Comparison of ENCODE assay signal across 8 cellular contexts in genomic region chr1:52032124-52032784, GRCh38. TPM values are rescaled to one million over a fixed set of nuclear protein-coding genes. Genes with fewer than 3 reads are reported as not detected.
A peak's percentile ranks its signal among the peaks of the same experiment; 100 is the strongest.
DNase-seq lines count a peak whose midpoint lies in the region; ATAC-seq and TF ChIP-seq lines count a peak whose summit lies in the region.

No MANE protein-coding gene starts in this region.

- intact Hi-C loops in ascending aorta (cut with DNase I) = no loop called here

- peaks cover 3 to 18% of the 10 kb centered on the region in 2 donors for H3K4me1 ChIP-seq in ascending aorta

- DNase-seq in ascending aorta (ENCODE audit: low spot score in 2 of 2) (no peak), memory B cell (ENCODE audit: low spot score in 2 of 2) (no peak), COLO829 (ENCODE audit: low spot score) (no peak), NCI-H446 treated with DMSO at 0.1 percent for 48 hours (lab: John Stamatoyannopoulos, UW) (no peak), occipital lobe (lab: John Stamatoyannopoulos, UW) (no peak)
- no peak for DNase-seq in stimulated activated CD4-positive, alpha-beta T cell treated with anti-CD3 and anti-CD28 coated beads, Interleukin-2, amount 100 ng/mL, for 24 hours

- H3K9me3 Mint-ChIP-seq in memory B cell = no peaks in the 10 kb centered on the region

- H3K4me3 ChIP-seq in ascending aorta = peak overlapping the region; percentile 79 to 84

- peaks cover 4% of the 10 kb centered on the region for H3K36me3 Mint-ChIP-seq in memory B cell

- no peaks in the 10 kb centered on the region for H3K27me3 ChIP-seq in ascending aorta

- peaks cover 14% of the 10 kb centered on the region for H3K4me1 Mint-ChIP-seq in memory B cell

- peak overlapping the region; percentile 97 for H3K27ac Mint-ChIP-seq in memory B cell

- ATAC-seq in GM18517 (IDR thresholded peaks at IDR 0.05; ENCODE audit: unreplicated experiment) (peak; percentile 48), HG03196 (IDR thresholded peaks at IDR 0.05; ENCODE audit: unreplicated experiment) (peak; percentile 29), memory B cell (ENCODE audit: low read depth) (no peak)

- peak overlapping the region; percentile 95 for H3K4me3 Mint-ChIP-seq in memory B cell

- H3K27me3 Mint-ChIP-seq in memory B cell = no peaks in the 10 kb centered on the region

- H3K9me3 ChIP-seq in ascending aorta = no peaks in the 10 kb centered on the region

- TF ChIP-seq CTCF in ascending aorta (IDR thresholded peaks at IDR 0.05) = no peak

- no peaks in the 10 kb centered on the region for H3K36me3 ChIP-seq in ascending aorta

- H3K27ac ChIP-seq in ascending aorta = peak overlapping the region; percentile 88 to 95

RNA-seq across cellular contexts. Expression of gene KTI12, which starts 1.4 kb away (rescaled TPM):
- total RNA-seq in ascending aorta (10.3 TPM), occipital lobe (10.5 TPM)

RNA-seq across cellular contexts. Expression of gene TXNDC12, which starts 22.7 kb away (rescaled TPM):
- total RNA-seq in ascending aorta (16.4 TPM), occipital lobe (15.3 TPM)

RNA-seq across cellular contexts. Expression of gene BTF3L4, which starts 23.8 kb away (rescaled TPM):
- total RNA-seq in ascending aorta (39.9 TPM), occipital lobe (178 TPM)

RNA-seq across cellular contexts. Expression of gene RAB3B, which starts 41.8 kb away (rescaled TPM):
- total RNA-seq in ascending aorta (not detected), occipital lobe (8.4 TPM)
